ENCODE assay signal across 8 cellular contexts in genomic region chr4:102390438-102390837, GRCh38.
DNase-seq lines count a peak whose midpoint lies in the region; ATAC-seq and TF ChIP-seq lines count a peak whose summit lies in the region.

No MANE protein-coding gene starts in this region.

- no peaks in the 10 kb centered on the region for H3K27me3 ChIP-seq in brain microvascular endothelial cell (replicated peaks)

- no peak overlapping the region for H3K27ac ChIP-seq in brain microvascular endothelial cell

- no peaks in the 10 kb centered on the region for H3K36me3 ChIP-seq in brain microvascular endothelial cell (replicated peaks)

- peak; percentile 89 for ATAC-seq in HG03460 (IDR thresholded peaks at IDR 0.05; ENCODE audit: unreplicated experiment)

- DNase-seq in EL (peak; percentile 8), GM20000 (ENCODE audit: low spot score) (peak; percentile 15), brain microvascular endothelial cell (peak; percentile 1), SHP77 (lab: John Stamatoyannopoulos, UW) (no peak), putamen (ENCODE audit: low spot score) (no peak), NCI-H2029 (lab: John Stamatoyannopoulos, UW) (no peak)
- DNase-seq in effector CD4-positive, alpha-beta T cell: no peak

- no peak overlapping the region for H3K4me3 ChIP-seq in brain microvascular endothelial cell (ENCODE audit: low read depth, low read length)

- TF ChIP-seq CTCF in GM20000 (IDR thresholded peaks at IDR 0.05; ENCODE audit: extremely low read depth, missing control alignments) (no peak), brain microvascular endothelial cell (IDR thresholded peaks at IDR 0.05; ENCODE audit: low read depth, low read length, missing control alignments) (no peak)

- in situ Hi-C loops in brain microvascular endothelial cell (cut with HindIII; ENCODE audit: low pct_ligation_motif_present, low sequenced_read_pairs): no loop called here

Comparison
In these comparisons a context has a peak if more than half of its experiments do, and no peak if none do; other contexts are left out.
1. DNase-seq: peak in EL (single experiment), GM20000 (single experiment) and brain microvascular endothelial cell (single experiment); none in SHP77 (0 of 2), putamen (single experiment), effector CD4-positive, alpha-beta T cell (single experiment) and NCI-H2029 (single experiment).